ENCODE assay signal across 16 cellular contexts in the genomic region with DNA sequence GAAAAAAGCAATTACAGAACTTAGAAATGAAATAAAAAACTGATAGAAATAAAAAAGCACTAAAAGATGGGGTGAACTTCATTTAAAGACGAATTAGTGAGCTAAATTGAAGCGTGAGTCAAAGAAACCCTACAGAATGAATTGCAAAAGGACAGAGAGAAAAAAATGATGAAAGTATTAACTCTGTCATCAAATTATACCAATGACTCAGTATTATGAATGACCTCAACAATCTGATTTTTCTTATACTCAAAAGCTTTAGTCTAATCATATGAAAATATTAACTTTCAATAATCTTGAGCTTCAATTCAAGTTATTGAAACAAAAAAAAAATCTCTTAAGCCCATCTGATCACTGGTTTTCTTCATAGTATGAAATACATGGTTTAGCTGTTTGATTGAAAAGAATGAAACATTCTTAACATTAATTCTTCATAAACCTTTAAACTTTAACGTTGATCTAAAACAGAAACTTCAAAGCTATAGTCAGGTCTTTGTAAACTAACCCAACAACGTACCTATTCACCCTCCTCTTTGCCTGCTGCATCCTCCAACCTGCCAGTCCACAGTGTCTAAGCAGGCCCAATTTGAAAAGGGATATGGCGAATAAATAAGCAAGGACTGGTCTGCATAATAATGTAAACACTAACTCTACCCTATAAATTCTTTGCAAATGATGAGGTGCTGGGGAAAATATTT. TPM values are rescaled to one million over a fixed set of nuclear protein-coding genes. Genes with fewer than 3 reads are reported as not detected.
DNase-seq lines count a peak whose midpoint lies in the region; ATAC-seq, FAIRE-seq and TF ChIP-seq lines count a peak whose summit lies in the region.
"Had no signal": no experiment of that assay in that cellular context is flagged by ENCODE, and none has a peak within 500 bp of the region (broad histone marks: within the 10 kb centered on the region; RNA-seq: fewer than 3 reads in every experiment).

No MANE protein-coding gene starts in this region.

- CTCF ChIA-PET in HepG2 (lab: Yijun Ruan, JAX; ENCODE audit: low intra/inter-chr PET ratio, low total read pairs) (no interaction called here), K562 (lab: Yijun Ruan, JAX; ENCODE audit: low intra/inter-chr PET ratio) (no interaction called here)

- H3K36me3 ChIP-seq in HepG2 (replicated peaks in 1 of 2; ENCODE audit: control insufficient read depth in 1 of 2, insufficient read depth in 2 of 2, low read length in 2 of 2), result no peaks in the 10 kb centered on the region
- H3K36me3 ChIP-seq in right lobe of liver, result no peaks in the 10 kb centered on the region
- no peaks in the 10 kb centered on the region for H3K36me3 ChIP-seq in K562 (ENCODE audit: control insufficient read depth, insufficient read depth, low read length)
- H3K36me3 ChIP-seq: SJSA1 had no signal

- H3K9me1 ChIP-seq in K562 (ENCODE audit: control insufficient read depth, insufficient read depth, low read length), result no peaks in the 10 kb centered on the region

- H2AFZ ChIP-seq in HepG2 (ENCODE audit: low read length) (no peak overlapping the region), K562 (ENCODE audit: low read depth, low read length) (no peak overlapping the region)

- intact Hi-C loops in HepG2 (cut with micrococcal nuclease; ENCODE audit: unreplicated experiment) (no loop called here), right lobe of liver (cut with DNase I) (no loop called here), K562 (cut with micrococcal nuclease) (no loop called here)

- H3K4me2 ChIP-seq in HepG2 (ENCODE audit: low read depth, low read length) (no peak overlapping the region), K562 (ENCODE audit: insufficient read depth, low read length) (no peak overlapping the region)

- no peaks in the 10 kb centered on the region for H3K9me3 ChIP-seq in HepG2 (ENCODE audit: low read length)
- no peaks in the 10 kb centered on the region for H3K9me3 ChIP-seq in right lobe of liver
- no peaks in the 10 kb centered on the region for H3K9me3 ChIP-seq in K562 (replicated peaks; ENCODE audit: control insufficient read depth, insufficient read depth, low read depth, low read length)
- H3K9me3 ChIP-seq: Caco-2, SJSA1 had no signal

- ATAC-seq in HepG2, result no peak
- no peak for ATAC-seq in right lobe of liver
- ATAC-seq in K562, result no peak
- ATAC-seq in GM21447 (IDR thresholded peaks at IDR 0.05; ENCODE audit: unreplicated experiment), result no peak
- ATAC-seq in GM19455 (IDR thresholded peaks at IDR 0.05; ENCODE audit: unreplicated experiment), result no peak

- H3K9ac ChIP-seq in HepG2 (ENCODE audit: insufficient read depth, low read depth, low read length), result no peak overlapping the region
- H3K9ac ChIP-seq in K562 (ENCODE audit: insufficient read depth in 1 of 2, low read depth in 2 of 2, low read length in 2 of 2), result no peak overlapping the region

- TF ChIP-seq EP300 in HepG2 (IDR thresholded peaks at IDR 0.05; ENCODE audit: low read depth in 2 of 2, low read length in 2 of 2), result no peak
- no peak for TF ChIP-seq EP300 in HepG2 (CRISPR knock-in tag; IDR thresholded peaks at IDR 0.05; ENCODE audit: borderline replicate concordance)
- no peak for TF ChIP-seq EP300 in K562 (IDR thresholded peaks at IDR 0.05; ENCODE audit: low read length)

- in situ Hi-C loops in HepG2 (cut with HindIII; ENCODE audit: extremely low pct_ligation_motif_present, low pct_unique_long_range_greater_than_20kb), result no loop called here
- in situ Hi-C loops in K562 (cut with MboI), result no loop called here

- H3K27me3 ChIP-seq in HepG2 (ENCODE audit: control insufficient read depth in 1 of 2, insufficient read depth in 2 of 2, low read length in 2 of 2), result no peaks in the 10 kb centered on the region
- no peaks in the 10 kb centered on the region for H3K27me3 ChIP-seq in right lobe of liver
- H3K27me3 ChIP-seq in K562 (ENCODE audit: control insufficient read depth in 2 of 2, insufficient read depth in 2 of 2, low read length in 2 of 2), result no peaks in the 10 kb centered on the region; a peak in 1 of 5 replicates

- no peak for DNase-seq in HepG2 (ENCODE audit: low spot score)
- no peak for DNase-seq in right lobe of liver
- DNase-seq in K562 (ENCODE audit: extremely low read depth in 1 of 4, low spot score in 3 of 4), result no peak
- DNase-seq in hepatic stellate cell (ENCODE audit: low spot score), result peak; percentile 4
- no peak for DNase-seq in mucosa of gallbladder (ENCODE audit: low spot score)
- no peak for DNase-seq in kidney glomerular epithelial cell (lab: John Stamatoyannopoulos, UW)
- DNase-seq: 8988T, Caco-2, H7, KBM-7, NCI-H146 had no signal

- H3K4me3 ChIP-seq in HepG2 (replicated peaks in 1 of 3; ENCODE audit: insufficient read depth in 1 of 3, low read depth in 2 of 3, low read length in 3 of 3) (no peak overlapping the region), right lobe of liver (no peak overlapping the region), K562 (no peak overlapping the region)
- H3K4me3 ChIP-seq: GM12878, SJSA1 had no signal

- H3K79me2 ChIP-seq in HepG2 (ENCODE audit: insufficient read depth, low read length), result no peaks in the 10 kb centered on the region
- H3K79me2 ChIP-seq in K562 (ENCODE audit: control insufficient read depth, insufficient read depth, low read length), result no peaks in the 10 kb centered on the region

- TF ChIP-seq POLR2A in HepG2 (IDR thresholded peaks at IDR 0.05; ENCODE audit: insufficient read depth in 1 of 2, low read depth in 2 of 2, low read length in 2 of 2) (no peak), right lobe of liver (IDR thresholded peaks at IDR 0.05) (no peak), K562 (conservative IDR thresholded peaks at IDR 0.05) (no peak)

- POLR2A ChIA-PET in HepG2 (lab: Yijun Ruan, JAX), result no interaction called here
- POLR2A ChIA-PET in K562 (lab: Yijun Ruan, JAX), result interaction anchor here (0.6 to 0.9 kb wide), 2 partner anchors 9 to 501 kb away, joined by 4 read pairs; no protein-coding TSS in a partner anchor

- H3K27ac ChIP-seq in HepG2 (ENCODE audit: extremely low read length, insufficient read depth, low read length), result no peak overlapping the region
- no peak overlapping the region for H3K27ac ChIP-seq in right lobe of liver
- no peak overlapping the region for H3K27ac ChIP-seq in K562 (ENCODE audit: extremely low read depth, low read depth, low read length)
- H3K27ac ChIP-seq: SJSA1 had no signal

- FAIRE-seq in HepG2 (lab: Jason Lieb, UNC) (no peak), K562 (lab: Jason Lieb, UNC) (no peak)
- FAIRE-seq: GM12878, GM18507 had no signal

- TF ChIP-seq RAD21 in HepG2 (CRISPR knock-in tag; IDR thresholded peaks at IDR 0.05) (no peak), K562 (CRISPR knock-in tag; conservative IDR thresholded peaks at IDR 0.05 in 1 of 2, IDR thresholded peaks at IDR 0.05 in 1 of 2) (no peak)

- BruUV-seq in HepG2 (replicated peaks; lab: Mats Ljungman, UMichigan) (no TSS peak), K562 (replicated peaks; lab: Mats Ljungman, UMichigan) (no TSS peak)

- H3K4me1 ChIP-seq in HepG2 (ENCODE audit: insufficient read depth, low read length) (peaks cover 15% of the 10 kb centered on the region), right lobe of liver (peaks cover 0 to 13% (median 0%) of the 10 kb centered on the region in 4 donors), K562 (replicated peaks in 1 of 2; ENCODE audit: control insufficient read depth in 2 of 2, insufficient read depth in 2 of 2, low read length in 2 of 2) (no peaks in the 10 kb centered on the region)
- H3K4me1 ChIP-seq: SJSA1 had no signal

- 62% methylated on average over 5 of the region's 5 CpGs for WGBS in HepG2 (ENCODE audit: low lambda C conversion rate)
- 58% methylated on average over 5 of the region's 5 CpGs for WGBS in right lobe of liver (ENCODE audit: insufficient coverage, low coverage, low lambda C conversion rate, missing lambda C conversion rate)
- 3% methylated on average over 5 of the region's 5 CpGs for WGBS in K562 (ENCODE audit: insufficient coverage, low coverage, missing lambda C conversion rate)

- H4K20me1 ChIP-seq in HepG2 (ENCODE audit: insufficient read depth, low read length) (no peaks in the 10 kb centered on the region), K562 (replicated peaks; ENCODE audit: control insufficient read depth, insufficient read depth, low read length) (no peaks in the 10 kb centered on the region; the same call in 1 of the 2 replicates)

- TF ChIP-seq CTCF in HepG2 (CRISPR knock-in tag; IDR thresholded peaks at IDR 0.05), result no peak
- no peak for TF ChIP-seq CTCF in right lobe of liver (IDR thresholded peaks at IDR 0.05)
- TF ChIP-seq CTCF in K562 (IDR thresholded peaks at IDR 0.05 in 2 of 3, conservative IDR thresholded peaks at IDR 0.05 in 1 of 3; ENCODE audit: insufficient read depth in 2 of 3, low read depth in 1 of 3, low read length in 3 of 3), result no peak

RNA-seq across cellular contexts. Expression of gene ABCA5, which starts 6.6 kb away (rescaled TPM):
- total RNA-seq in HepG2 (2016; rRNA removed; fragmentation: Illumina TruSeq; extraction: Trizol), result 6.0 and 10.1 TPM in 2 replicates
- total RNA-seq in HepG2 (2016; cell fraction: cytosol; rRNA removed; fragmentation: Illumina TruSeq; extraction: Trizol; ENCODE audit: low read depth), result 1.9 and 2.6 TPM in 2 replicates
- 4.9 and 9.3 TPM in 2 replicates for total RNA-seq in HepG2 (2016; cell fraction: insoluble cytoplasmic fraction; rRNA removed; fragmentation: Illumina TruSeq; extraction: Trizol)
- total RNA-seq in HepG2 (2016; cell fraction: membrane; rRNA removed; fragmentation: Illumina TruSeq; extraction: Trizol), result 2.6 and 2.9 TPM in 2 replicates
- 19.5 and 19.7 TPM in 2 replicates for total RNA-seq in HepG2 (2016; cell fraction: nucleus; rRNA removed; fragmentation: Illumina TruSeq; extraction: Trizol)
- polyA plus RNA-seq in HepG2 (2011; rRNA removed), result 9.7 and 12.2 TPM in 2 replicates
- 1.8 and 3.9 TPM in 2 replicates for polyA plus RNA-seq in HepG2 (2011; cell fraction: cytosol; rRNA removed)
- 14.0 and 24.2 TPM in 2 replicates for polyA plus RNA-seq in HepG2 (2011; cell fraction: nucleus; rRNA removed)
- polyA plus RNA-seq in HepG2 (2012), result 8.8 and 15.2 TPM in 2 replicates
- polyA plus RNA-seq in HepG2 (2016; cell fraction: cytosol; fragmentation: Illumina TruSeq; extraction: Trizol; ENCODE audit: low read depth), result 0.17 and 0.29 TPM in 2 replicates
- 2.8 and 3.6 TPM in 2 replicates for polyA plus RNA-seq in HepG2 (2016; cell fraction: insoluble cytoplasmic fraction; fragmentation: Illumina TruSeq; extraction: Trizol; ENCODE audit: low read depth)
- polyA plus RNA-seq in HepG2 (2016; cell fraction: membrane; fragmentation: Illumina TruSeq; extraction: Trizol; ENCODE audit: low read depth), result 0.65 and 0.66 TPM in 2 replicates
- 23.0 and 23.5 TPM in 2 replicates for polyA plus RNA-seq in HepG2 (2016; cell fraction: nucleus; fragmentation: Illumina TruSeq; extraction: Trizol; ENCODE audit: insufficient read depth, low read depth)
- polyA minus RNA-seq in HepG2 (2011; rRNA and poly(A)+ RNA removed; ENCODE audit: low replicate concordance), result 6.0 and 10.0 TPM in 2 replicates
- 4.8 TPM in 2 replicates for polyA minus RNA-seq in HepG2 (2011; cell fraction: cytosol; rRNA and poly(A)+ RNA removed)
- polyA minus RNA-seq in HepG2 (2011; cell fraction: nucleus; rRNA and poly(A)+ RNA removed), result 53.8 and 78.1 TPM in 2 replicates
- total RNA-seq in right lobe of liver, result 10 to 100 TPM; 34.5 to 58.2 (median 46.7) TPM
- 6.5 and 18.8 TPM in 2 replicates for total RNA-seq in K562 (2011; cell fraction: chromatin; rRNA removed; ENCODE audit: low replicate concordance)
- total RNA-seq in K562 (2011; cell fraction: nucleolus; rRNA removed), result 2.0 and 2.9 TPM in 2 replicates
- total RNA-seq in K562 (2011; cell fraction: nucleoplasm; rRNA removed), result 9.6 and 19.0 TPM in 2 replicates
- 0.73 and 1.1 TPM in 2 replicates for total RNA-seq in K562 (2014; rRNA removed)
- total RNA-seq in K562 (2014; rRNA removed; fragmentation: Illumina TruSeq; extraction: Trizol), result 1.7 and 2.2 TPM in 2 replicates
- 1.1 and 1.4 TPM in 2 replicates for total RNA-seq in K562 (2015; rRNA removed; fragmentation: Illumina TruSeq; extraction: Trizol)
- total RNA-seq in K562 (2021), result 1.2 and 2.3 TPM in 2 replicates
- 1.9 TPM in 2 replicates for polyA plus RNA-seq in K562 (2011; rRNA removed)
- polyA plus RNA-seq in K562 (2011; cell fraction: cytosol; rRNA removed), result 0.12 and 0.27 TPM in 2 replicates
- polyA plus RNA-seq in K562 (2011; cell fraction: nucleus; rRNA removed), result 2.5 and 4.3 TPM in 2 replicates
- 0.48 and 1.4 TPM in 2 replicates for polyA plus RNA-seq in K562 (2012)
- 0.74 and 1.1 TPM in 2 replicates for polyA plus RNA-seq in K562 (2014; fragmentation: Illumina TruSeq; extraction: Trizol)
- 1 to 10 TPM in 1 of 2 experiments, under 1 TPM in 1; 0.84 to 2.1 TPM for polyA plus RNA-seq in K562 (2014; fragmentation: Nextera tagmentation; extraction: Ambion mirVana)
- polyA plus RNA-seq in K562 (2014; rRNA removed), result 0.76 and 2.0 TPM in 2 replicates
- polyA minus RNA-seq in K562 (2011; rRNA and poly(A)+ RNA removed), result 2.7 and 3.1 TPM in 2 replicates
- polyA minus RNA-seq in K562 (2011; cell fraction: cytosol; rRNA and poly(A)+ RNA removed), result 0.86 and 1.1 TPM in 2 replicates
- polyA minus RNA-seq in K562 (2011; cell fraction: nucleus; rRNA and poly(A)+ RNA removed), result 2.7 and 4.1 TPM in 2 replicates
- total RNA-seq in mucosa of gallbladder, result 22.8 TPM

Comparison
In these comparisons a context has a peak if more than half of its experiments do, and no peak if none do; other contexts are left out.
1. Of the 241 proteins assayed by ChIP-seq in both HepG2 and K562: peak only in HepG2: MAFK; only in K562: MAFG and NFE2L1; in both: MAFF; in neither: 237.